In the genomic region with DNA sequence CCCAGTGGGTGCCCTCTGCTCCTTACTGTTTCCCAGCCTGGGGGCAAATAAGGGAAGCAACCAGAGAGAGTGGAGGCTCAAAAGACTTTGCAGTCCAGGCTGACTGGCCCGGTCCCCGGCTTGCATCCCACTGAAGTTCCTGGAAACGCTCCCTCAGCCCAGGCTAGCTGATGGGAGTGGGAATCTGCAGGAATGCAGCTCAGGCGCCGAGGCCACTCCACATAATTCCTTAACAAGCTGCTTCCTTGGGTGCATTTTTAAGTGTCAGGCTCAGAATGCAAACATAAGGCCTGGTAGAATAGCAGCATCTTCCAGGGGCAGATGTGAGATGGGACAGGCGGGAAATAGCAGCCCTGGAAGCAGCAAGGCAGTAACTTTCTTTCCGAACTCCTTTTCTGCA, we compare ENCODE assay signal across 9 cellular contexts. TPM values are rescaled to one million over a fixed set of nuclear protein-coding genes. Genes with fewer than 3 reads are reported as not detected.
DNase-seq lines count a peak whose midpoint lies in the region; ATAC-seq and TF ChIP-seq lines count a peak whose summit lies in the region.
"Had no signal": no experiment of that assay in that cellular context is flagged by ENCODE, and none has a peak within 500 bp of the region (broad histone marks: within the 10 kb centered on the region; RNA-seq: fewer than 3 reads in every experiment).

No MANE protein-coding gene starts in this region.

- H3K27ac Mint-ChIP-seq in mesothelial cell of epicardium, result peak overlapping the region; percentile 92
- H3K27ac Mint-ChIP-seq in activated T-helper 2 cell treated with anti-CD3 and anti-CD28 coated beads, Interferon-gamma antibody, Interleukin-2, Interleukin-4, amounts not matched to agents 10 μg/mL and 5 μg/mL and 100 μg/mL, durations not matched to agents 14 hours and 24 hours and 36 hours, result no peak overlapping the region

- H3K27ac ChIP-seq in HEK293 (ENCODE audit: extremely low read depth, low read depth, low read length) (no peak overlapping the region), body of pancreas (peak overlapping the region; percentile 11 to 89 (median 81)), subcutaneous abdominal adipose tissue (ENCODE audit: low read depth, low read length) (peak overlapping the region; percentile 38)

- CTCF ChIA-PET in HEK293 (lab: Yijun Ruan, JAX), result no interaction called here

- H3K4me1 Mint-ChIP-seq in mesothelial cell of epicardium, result peaks cover 62% of the 10 kb centered on the region
- peaks cover 2% of the 10 kb centered on the region for H3K4me1 Mint-ChIP-seq in activated T-helper 2 cell treated with anti-CD3 and anti-CD28 coated beads, Interferon-gamma antibody, Interleukin-2, Interleukin-4, amounts not matched to agents 10 μg/mL and 5 μg/mL and 100 μg/mL, durations not matched to agents 14 hours and 24 hours and 36 hours (ENCODE audit: low read depth)

- no peak for TF ChIP-seq POLR2A in body of pancreas (IDR thresholded peaks at IDR 0.05)

- H3K4me3 Mint-ChIP-seq in mesothelial cell of epicardium, result peak overlapping the region; percentile 15
- H3K4me3 Mint-ChIP-seq in activated T-helper 2 cell treated with anti-CD3 and anti-CD28 coated beads, Interferon-gamma antibody, Interleukin-2, Interleukin-4, amounts not matched to agents 10 μg/mL and 5 μg/mL and 100 μg/mL, durations not matched to agents 14 hours and 24 hours and 36 hours (ENCODE audit: low read depth), result no peak overlapping the region

- H3K9me3 ChIP-seq in HEK293 (ENCODE audit: control insufficient read depth, insufficient read depth, low read depth, low read length), result no peaks in the 10 kb centered on the region
- no peaks in the 10 kb centered on the region for H3K9me3 ChIP-seq in body of pancreas
- H3K9me3 ChIP-seq in subcutaneous abdominal adipose tissue (ENCODE audit: control insufficient read depth in 5 of 5, low read length in 5 of 5), result no peaks in the 10 kb centered on the region

- ATAC-seq in body of pancreas (no peak), HG02571 (IDR thresholded peaks at IDR 0.05; ENCODE audit: unreplicated experiment) (no peak)

- no peak overlapping the region for H3K9ac ChIP-seq in subcutaneous abdominal adipose tissue (ENCODE audit: low read length in 5 of 5)

- 65 to 81% methylated on average over 3 to 7 of the region's 7 CpGs for WGBS in body of pancreas, 2 donors

- H3K36me3 ChIP-seq in HEK293 (ENCODE audit: control insufficient read depth in 2 of 2, insufficient read depth in 1 of 2, low read length in 2 of 2), result peaks cover 0 to 5% of the 10 kb centered on the region in 2 experiments; a peak in 1 of 3 replicates
- H3K36me3 ChIP-seq in body of pancreas (replicated peaks in 1 of 2; ENCODE audit: insufficient read depth in 1 of 2, low read depth in 2 of 2), result no peaks in the 10 kb centered on the region
- H3K36me3 ChIP-seq in subcutaneous abdominal adipose tissue (ENCODE audit: control insufficient read depth in 5 of 5, insufficient read depth in 5 of 5, low read length in 5 of 5), result peaks cover 0 to 13% (median 4%) of the 10 kb centered on the region in 5 donors

- no peak for DNase-seq in body of pancreas
- DNase-seq in mesothelial cell of epicardium (ENCODE audit: low spot score in 2 of 2, unreplicated experiment in 2 of 2), result no peak
- DNase-seq in stimulated activated CD4-positive, alpha-beta T cell treated with anti-CD3 and anti-CD28 coated beads, Interleukin-1b, Interleukin-23, amount 100 ng/mL, for 48 hours, result no peak
- no peak for DNase-seq in activated T-helper 2 cell treated with anti-CD3 and anti-CD28 coated beads, Interferon-gamma antibody, Interleukin-2, Interleukin-4, amounts not matched to agents 10 μg/mL and 5 μg/mL and 100 μg/mL, durations not matched to agents 14 hours and 24 hours and 36 hours (ENCODE audit: low spot score)
- DNase-seq in SK-N-DZ (ENCODE audit: low spot score), result no peak
- DNase-seq: COR-L47 had no signal

- H3K4me1 ChIP-seq in HEK293 (ENCODE audit: control insufficient read depth, insufficient read depth, low read length), result peaks cover 2% of the 10 kb centered on the region; the same call in 1 of the 2 replicates
- peaks cover 56% of the 10 kb centered on the region for H3K4me1 ChIP-seq in body of pancreas
- H3K4me1 ChIP-seq in subcutaneous abdominal adipose tissue (ENCODE audit: control insufficient read depth in 5 of 5, insufficient read depth in 5 of 5, low read length in 5 of 5), result peaks cover 26 to 67% (median 50%) of the 10 kb centered on the region in 5 donors

- TF ChIP-seq CTCF in HEK293 (tag by site-specific recombination; IDR thresholded peaks at IDR 0.05) (no peak), body of pancreas (IDR thresholded peaks at IDR 0.05) (no peak), mesothelial cell of epicardium (IDR thresholded peaks at IDR 0.05; ENCODE audit: unreplicated experiment) (no peak)

- peaks cover 18% of the 10 kb centered on the region for H3K36me3 Mint-ChIP-seq in mesothelial cell of epicardium
- no peaks in the 10 kb centered on the region for H3K36me3 Mint-ChIP-seq in activated T-helper 2 cell treated with anti-CD3 and anti-CD28 coated beads, Interferon-gamma antibody, Interleukin-2, Interleukin-4, amounts not matched to agents 10 μg/mL and 5 μg/mL and 100 μg/mL, durations not matched to agents 14 hours and 24 hours and 36 hours (ENCODE audit: low read depth)

- no peaks in the 10 kb centered on the region for H3K9me3 Mint-ChIP-seq in mesothelial cell of epicardium
- no peaks in the 10 kb centered on the region for H3K9me3 Mint-ChIP-seq in activated T-helper 2 cell treated with anti-CD3 and anti-CD28 coated beads, Interferon-gamma antibody, Interleukin-2, Interleukin-4, amounts not matched to agents 10 μg/mL and 5 μg/mL and 100 μg/mL, durations not matched to agents 14 hours and 24 hours and 36 hours

- no peaks in the 10 kb centered on the region for H3K27me3 Mint-ChIP-seq in mesothelial cell of epicardium (ENCODE audit: low read depth)
- H3K27me3 Mint-ChIP-seq in activated T-helper 2 cell treated with anti-CD3 and anti-CD28 coated beads, Interferon-gamma antibody, Interleukin-2, Interleukin-4, amounts not matched to agents 10 μg/mL and 5 μg/mL and 100 μg/mL, durations not matched to agents 14 hours and 24 hours and 36 hours (ENCODE audit: low read depth), result peaks cover 3% of the 10 kb centered on the region

- no peaks in the 10 kb centered on the region for H3K27me3 ChIP-seq in body of pancreas
- no peaks in the 10 kb centered on the region for H3K27me3 ChIP-seq in subcutaneous abdominal adipose tissue (ENCODE audit: control insufficient read depth in 5 of 5, insufficient read depth in 4 of 5, low read length in 5 of 5)

- intact Hi-C loops in body of pancreas (cut with DNase I), result no loop called here
- intact Hi-C loops in activated T-helper 2 cell treated with anti-CD3 and anti-CD28 coated beads, Interferon-gamma antibody, Interleukin-2, Interleukin-4, amounts not matched to agents 10 μg/mL and 5 μg/mL and 100 μg/mL, durations not matched to agents 14 hours and 24 hours and 36 hours (cut with micrococcal nuclease), result no loop called here

- POLR2A ChIA-PET in HEK293 (lab: Yijun Ruan, JAX), result no interaction called here

- H3K4me3 ChIP-seq in HEK293 (ENCODE audit: low read depth, low read length) (no peak overlapping the region), body of pancreas (no peak overlapping the region), subcutaneous abdominal adipose tissue (ENCODE audit: low read depth in 1 of 5, low read length in 5 of 5) (no peak overlapping the region)

TF ChIP-seq in HEK293, 187 proteins besides CTCF, POLR2A, EP300 and RAD21:
- TF ChIP-seq, protein P1, sequence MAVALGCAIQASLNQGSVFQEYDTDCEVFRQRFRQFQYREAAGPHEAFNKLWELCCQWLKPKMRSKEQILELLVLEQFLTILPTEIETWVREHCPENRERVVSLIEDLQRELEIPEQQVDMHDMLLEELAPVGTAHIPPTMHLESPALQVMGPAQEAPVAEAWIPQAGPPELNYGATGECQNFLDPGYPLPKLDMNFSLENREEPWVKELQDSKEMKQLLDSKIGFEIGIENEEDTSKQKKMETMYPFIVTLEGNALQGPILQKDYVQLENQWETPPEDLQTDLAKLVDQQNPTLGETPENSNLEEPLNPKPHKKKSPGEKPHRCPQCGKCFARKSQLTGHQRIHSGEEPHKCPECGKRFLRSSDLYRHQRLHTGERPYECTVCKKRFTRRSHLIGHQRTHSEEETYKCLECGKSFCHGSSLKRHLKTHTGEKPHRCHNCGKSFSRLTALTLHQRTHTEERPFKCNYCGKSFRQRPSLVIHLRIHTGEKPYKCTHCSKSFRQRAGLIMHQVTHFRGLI (tag by site-specific recombination; IDR thresholded peaks at IDR 0.05), result 0 out of 2 replicates have a peak, but pooled peaks have one; percentile 5
- TF ChIP-seq, protein P2, sequence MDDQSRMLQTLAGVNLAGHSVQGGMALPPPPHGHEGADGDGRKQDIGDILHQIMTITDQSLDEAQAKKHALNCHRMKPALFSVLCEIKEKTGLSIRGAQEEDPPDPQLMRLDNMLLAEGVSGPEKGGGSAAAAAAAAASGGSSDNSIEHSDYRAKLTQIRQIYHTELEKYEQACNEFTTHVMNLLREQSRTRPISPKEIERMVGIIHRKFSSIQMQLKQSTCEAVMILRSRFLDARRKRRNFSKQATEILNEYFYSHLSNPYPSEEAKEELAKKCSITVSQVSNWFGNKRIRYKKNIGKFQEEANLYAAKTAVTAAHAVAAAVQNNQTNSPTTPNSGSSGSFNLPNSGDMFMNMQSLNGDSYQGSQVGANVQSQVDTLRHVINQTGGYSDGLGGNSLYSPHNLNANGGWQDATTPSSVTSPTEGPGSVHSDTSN (CRISPR knock-in tag; IDR thresholded peaks at IDR 0.05), result no peak
TF ChIP-seq in HEK293: peak in this region for 1.

RNA-seq across cellular contexts. Expression of a gene that starts 39.1 kb away (rescaled TPM):
- total RNA-seq in body of pancreas, result 1,000 to 10,000 TPM in 1 of 2 donors, 100 to 1,000 TPM in 1; 320 to 1,209 TPM
- total RNA-seq in mesothelial cell of epicardium, result 923 to 980 TPM (median 964 TPM) in 3 replicates
- 749 and 766 TPM in 2 replicates for total RNA-seq in activated T-helper 2 cell treated with anti-CD3 and anti-CD28 coated beads, Interferon-gamma antibody, Interleukin-2, Interleukin-4, amounts not matched to agents 10 μg/mL and 5 μg/mL and 100 μg/mL, durations not matched to agents 14 hours and 24 hours and 36 hours
- polyA plus RNA-seq in SK-N-DZ (2014; cell fraction: cytosol; rRNA removed), result 2,631 and 2,777 TPM in 2 replicates
- polyA plus RNA-seq in SK-N-DZ (2014; cell fraction: nucleus; rRNA removed), result 785 and 949 TPM in 2 replicates

RNA-seq across cellular contexts. Expression of a gene that starts 39.3 kb away (rescaled TPM):
- total RNA-seq in body of pancreas (10 to 100 TPM; 11.2 to 37.2 TPM), mesothelial cell of epicardium (8.3 to 10.1 TPM (median 8.7 TPM) in 3 replicates)
- total RNA-seq in activated T-helper 2 cell treated with anti-CD3 and anti-CD28 coated beads, Interferon-gamma antibody, Interleukin-2, Interleukin-4, amounts not matched to agents 10 μg/mL and 5 μg/mL and 100 μg/mL, durations not matched to agents 14 hours and 24 hours and 36 hours, result 13.6 and 14.6 TPM in 2 replicates
- 0.80 and 3.7 TPM in 2 replicates for polyA plus RNA-seq in SK-N-DZ (2014; cell fraction: cytosol; rRNA removed)
- polyA plus RNA-seq in SK-N-DZ (2014; cell fraction: nucleus; rRNA removed), result 6.2 and 7.3 TPM in 2 replicates
